In genomic region chr2:207632575-207633492, GRCh38 we compare ENCODE assay signal across 9 cellular contexts. TPM values are rescaled to one million over a fixed set of nuclear protein-coding genes. Genes with fewer than 3 reads are reported as not detected.
A peak's percentile ranks its signal among the peaks of the same experiment; 100 is the strongest.
DNase-seq lines count a peak whose midpoint lies in the region; ATAC-seq, FAIRE-seq and TF ChIP-seq lines count a peak whose summit lies in the region.
"Had no signal": no experiment of that assay in that cellular context is flagged by ENCODE, and none has a peak within 500 bp of the region (broad histone marks: within the 10 kb centered on the region; RNA-seq: fewer than 3 reads in every experiment).

No MANE protein-coding gene starts in this region.

- peaks cover 0 to 3% of the 10 kb centered on the region in 2 donors for H3K4me1 Mint-ChIP-seq in effector memory CD8-positive, alpha-beta T cell (ENCODE audit: low read depth in 2 of 2)

- H4K91ac ChIP-seq in trophoblast cell (ENCODE audit: low read depth, low read length) = no peak overlapping the region

- FAIRE-seq in GM12878 (lab: Jason Lieb, UNC) = no peak

- no peak for TF ChIP-seq EP300 in GM12878 (IDR thresholded peaks at IDR 0.05; ENCODE audit: borderline replicate concordance in 1 of 2, control insufficient read depth in 1 of 2, low read depth in 2 of 2, low read length in 2 of 2)

- no peak overlapping the region for H3K4me2 ChIP-seq in GM12878 (ENCODE audit: control insufficient read depth, insufficient read depth)
- H3K4me2 ChIP-seq in trophoblast cell (ENCODE audit: low read length) = no peak overlapping the region

- H2BK120ac ChIP-seq in trophoblast cell (ENCODE audit: insufficient read depth, low read length, poor library complexity) = no peak overlapping the region

- CTCF ChIA-PET in GM12878 (lab: Yijun Ruan, JAX) = interaction anchor here (0.6 to 2.1 kb wide), 12 partner anchors 11 to 621 kb away, joined by 3 to 9 read pairs (median 5); no protein-coding TSS in a partner anchor

- H2AK5ac ChIP-seq in trophoblast cell (ENCODE audit: low read length) = no peak overlapping the region

- H3K36me3 ChIP-seq in GM12878 (ENCODE audit: control insufficient read depth in 2 of 2, insufficient read depth in 2 of 2, low read length in 1 of 2) = no peaks in the 10 kb centered on the region
- no peaks in the 10 kb centered on the region for H3K36me3 ChIP-seq in trophoblast cell (ENCODE audit: control insufficient read depth in 1 of 2, insufficient read depth in 2 of 2, low read length in 2 of 2)

- no peak overlapping the region for H3K14ac ChIP-seq in trophoblast cell (ENCODE audit: low read length)

- in situ Hi-C loops in GM12878 (cut with MboI) = no loop called here

- peak; percentile 41 for ATAC-seq in GM19043 (IDR thresholded peaks at IDR 0.05; ENCODE audit: low read depth, unreplicated experiment)
- ATAC-seq in GM12878 = peak; percentile 86
- ATAC-seq in effector memory CD8-positive, alpha-beta T cell (replicated peaks) = no peak
- no peak for ATAC-seq in left ventricle myocardium superior

- no peaks in the 10 kb centered on the region for H3K79me2 ChIP-seq in GM12878 (ENCODE audit: control insufficient read depth, insufficient read depth, low read length)
- no peaks in the 10 kb centered on the region for H3K79me2 ChIP-seq in trophoblast cell (ENCODE audit: control insufficient read depth, insufficient read depth, low read length, poor library complexity)

- H3K18ac ChIP-seq in trophoblast cell (ENCODE audit: low read length) = no peak overlapping the region

- BruUV-seq in GM12878 (replicated peaks; lab: Mats Ljungman, UMichigan) = no TSS peak

- no peak overlapping the region for H3K4me3 ChIP-seq in GM12878
- H3K4me3 ChIP-seq in trophoblast cell (ENCODE audit: low read depth, low read length) = no peak overlapping the region
- H3K4me3 ChIP-seq: testis had no signal

- no peak overlapping the region for H3K23ac ChIP-seq in trophoblast cell (ENCODE audit: low read length)

- DNase-seq in KG1 (lab: John Stamatoyannopoulos, UW) (peak; percentile 53), GM12878 (ENCODE audit: low read depth, low spot score) (no peak), trophoblast cell (peak; percentile 95 to 98), NCI-H510A treated with DMSO at 0.1 percent for 48 hours (lab: John Stamatoyannopoulos, UW) (no peak), NCI-H1417 (lab: John Stamatoyannopoulos, UW) (no peak), left ventricle myocardium superior (no peak)
- no peak for DNase-seq in effector memory CD8-positive, alpha-beta T cell
- DNase-seq: testis had no signal

- RAD21 ChIA-PET in GM12878 (lab: Charles Lee; ENCODE audit: unreplicated experiment) = interaction anchor here (0.8 to 1.8 kb wide), 9 partner anchors 7 to 408 kb away, joined by 3 to 12 read pairs (median 3); partner anchors contain the start of genes CCNYL1 and METTL21A

- H2BK12ac ChIP-seq in trophoblast cell (ENCODE audit: low read length) = no peak overlapping the region

- POLR2A ChIA-PET in GM12878 (lab: Charles Lee) = interaction anchor here (1.2 to 1.3 kb wide), 2 partner anchors 73 to 94 kb away, joined by 3 read pairs; no protein-coding TSS in a partner anchor

- H3K9me3 Mint-ChIP-seq in effector memory CD8-positive, alpha-beta T cell = no peaks in the 10 kb centered on the region

- peaks cover 3% of the 10 kb centered on the region for H3K36me3 Mint-ChIP-seq in effector memory CD8-positive, alpha-beta T cell (ENCODE audit: insufficient read depth)

- intact Hi-C loops in GM12878 (cut with micrococcal nuclease; ENCODE audit: unreplicated experiment) = no loop called here
- intact Hi-C loops in left ventricle myocardium superior (cut with micrococcal nuclease) = no loop called here

- TF ChIP-seq CTCF in GM12878 (IDR thresholded peaks at IDR 0.05 in 2 of 3, conservative IDR thresholded peaks at IDR 0.05 in 1 of 3; ENCODE audit: control insufficient read depth in 2 of 3, extremely low read depth in 1 of 3, insufficient read depth in 1 of 3, low read depth in 3 of 3, low read length in 3 of 3) = no peak

- H4K20me1 ChIP-seq in GM12878 (ENCODE audit: control insufficient read depth, insufficient read depth) = no peaks in the 10 kb centered on the region

- H4K8ac ChIP-seq in trophoblast cell (ENCODE audit: low read depth, low read length) = no peak overlapping the region

- H2AFZ ChIP-seq in GM12878 (ENCODE audit: control insufficient read depth, low read depth, low read length) = no peak overlapping the region
- no peak overlapping the region for H2AFZ ChIP-seq in trophoblast cell (ENCODE audit: insufficient read depth, low read length, poor library complexity)

- H3K27me3 Mint-ChIP-seq in effector memory CD8-positive, alpha-beta T cell = no peaks in the 10 kb centered on the region

- 96% methylated on average over 8 of the region's 8 CpGs for WGBS in GM12878 (ENCODE audit: insufficient coverage, insufficient replicate concordance, low lambda C conversion rate, missing lambda C conversion rate)
- WGBS in trophoblast cell (ENCODE audit: extremely low coverage, insufficient coverage, insufficient read length) = no CpG with 5 or more reads among the region's 8 CpGs

- no peak overlapping the region for H4K12ac ChIP-seq in trophoblast cell (ENCODE audit: low read depth, low read length)

- H3K27ac ChIP-seq in GM12878 (ENCODE audit: control insufficient read depth, insufficient read depth) = no peak overlapping the region
- H3K27ac ChIP-seq in trophoblast cell (ENCODE audit: low read depth, low read length) = peak overlapping the region; percentile 30
- H3K27ac ChIP-seq: testis had no signal

- H3K4ac ChIP-seq in trophoblast cell (ENCODE audit: low read depth, low read length) = no peak overlapping the region

- H3K9ac ChIP-seq in GM12878 (ENCODE audit: control insufficient read depth, insufficient read depth, low read length) = no peak overlapping the region
- no peak overlapping the region for H3K9ac ChIP-seq in trophoblast cell (ENCODE audit: low read length)

- no peak for TF ChIP-seq RAD21 in GM12878 (IDR thresholded peaks at IDR 0.05; ENCODE audit: insufficient read depth, low read depth, low read length)

- TF ChIP-seq POLR2A in GM12878 (IDR thresholded peaks at IDR 0.05; ENCODE audit: low read depth, low read length) = no peak

- peak overlapping the region in 1 of 2 donors; percentile 44 for H3K27ac Mint-ChIP-seq in effector memory CD8-positive, alpha-beta T cell

- H3K9me3 ChIP-seq in GM12878 (replicated peaks; ENCODE audit: control insufficient read depth, insufficient read depth, low read length) (no peaks in the 10 kb centered on the region), trophoblast cell (ENCODE audit: insufficient read depth, low read depth, low read length) (no peaks in the 10 kb centered on the region)
- H3K9me3 ChIP-seq: testis had no signal

- SMC1A ChIA-PET in GM12878 (lab: Charles Lee; ENCODE audit: uncharacterized antibody, unreplicated experiment) = interaction anchor here (0.6 to 2.3 kb wide), 17 partner anchors 25 to 639 kb away, joined by 3 to 7 read pairs (median 3); partner anchors contain the start of gene CCNYL1

- no peaks in the 10 kb centered on the region for H3K27me3 ChIP-seq in GM12878 (replicated peaks in 1 of 2; ENCODE audit: control insufficient read depth in 2 of 2, insufficient read depth in 2 of 2, low read length in 1 of 2)
- no peaks in the 10 kb centered on the region for H3K27me3 ChIP-seq in trophoblast cell (ENCODE audit: insufficient read depth, low read length)
- H3K27me3 ChIP-seq: testis had no signal

- no peaks in the 10 kb centered on the region for H3K4me1 ChIP-seq in GM12878 (ENCODE audit: control insufficient read depth, insufficient read depth, low read length)
- peaks cover 5 to 10% of the 10 kb centered on the region in 2 experiments for H3K4me1 ChIP-seq in trophoblast cell (ENCODE audit: control insufficient read depth in 1 of 2, insufficient read depth in 2 of 2, low read length in 2 of 2)
- H3K4me1 ChIP-seq: testis had no signal

- no peak overlapping the region for H3K4me3 Mint-ChIP-seq in effector memory CD8-positive, alpha-beta T cell

- H3K79me1 ChIP-seq in trophoblast cell (ENCODE audit: low read length) = no peaks in the 10 kb centered on the region

- no peak overlapping the region for H2BK5ac ChIP-seq in trophoblast cell (ENCODE audit: low read depth, low read length, poor library complexity)

TF ChIP-seq in GM12878, 131 proteins besides CTCF, POLR2A, EP300 and RAD21:
- TF ChIP-seq EED (IDR thresholded peaks at IDR 0.05; ENCODE audit: low read depth) (no peak), SPI1 (IDR thresholded peaks at IDR 0.05; ENCODE audit: borderline replicate concordance, insufficient read depth, low read depth, low read length) (peak; percentile 33; the same call in 1 of the 2 replicates), TAF1 (IDR thresholded peaks at IDR 0.05; ENCODE audit: borderline replicate concordance, low read depth, low read length) (no peak), IRF4 (IDR thresholded peaks at IDR 0.05; ENCODE audit: low read depth, low read length) (no peak), STAT1 (conservative IDR thresholded peaks at IDR 0.05) (no peak), YBX1 (IDR thresholded peaks at IDR 0.05) (no peak), MTA2 (IDR thresholded peaks at IDR 0.05; ENCODE audit: low read depth) (no peak)
TF ChIP-seq in GM12878: peak in this region for 1.

RNA-seq across cellular contexts. Expression of gene METTL21A, which starts 7.6 kb away (rescaled TPM):
- 48.2 and 50.3 TPM in 2 replicates for total RNA-seq in GM12878 (2013; cell fraction: nucleolus; rRNA removed)
- total RNA-seq in GM12878 (2014; rRNA removed) = 25.6 and 42.9 TPM in 2 replicates
- total RNA-seq in GM12878 (2014; rRNA removed; fragmentation: Illumina TruSeq; extraction: Trizol) = 31.3 and 32.8 TPM in 2 replicates
- 20.2 and 22.6 TPM in 2 replicates for total RNA-seq in GM12878 (2021)
- 11.0 TPM for polyA plus RNA-seq in GM12878 (2011; ENCODE audit: low read depth)
- polyA plus RNA-seq in GM12878 (2011; rRNA removed) = 32.8 and 43.6 TPM in 2 replicates
- 25.3 and 28.3 TPM in 2 replicates for polyA plus RNA-seq in GM12878 (2011; cell fraction: cytosol; rRNA removed)
- polyA plus RNA-seq in GM12878 (2011; cell fraction: nucleus; rRNA removed) = 10.3 and 14.0 TPM in 2 replicates
- polyA plus RNA-seq in GM12878 (2012) = 14.5 and 18.4 TPM in 2 replicates
- 24.0 and 26.0 TPM in 2 replicates for polyA plus RNA-seq in GM12878 (2014; fragmentation: Illumina TruSeq; extraction: Trizol)
- polyA plus RNA-seq in GM12878 (2014; fragmentation: Nextera tagmentation; extraction: Ambion mirVana) = 10 to 100 TPM in 1 of 2 experiments, 1 to 10 TPM in 1; 6.8 to 13.9 TPM
- 29.5 and 34.1 TPM in 2 replicates for polyA plus RNA-seq in GM12878 (2014; rRNA removed)
- polyA plus RNA-seq in GM12878 (2016; fragmentation: Nextera tagmentation; extraction: Ambion mirVana) = 10 to 100 TPM; 39.1 to 41.7 TPM
- 15.4 and 17.0 TPM in 2 replicates for polyA minus RNA-seq in GM12878 (2011; rRNA and poly(A)+ RNA removed)
- polyA minus RNA-seq in GM12878 (2011; cell fraction: cytosol; rRNA and poly(A)+ RNA removed) = 7.4 and 8.4 TPM in 2 replicates
- polyA minus RNA-seq in GM12878 (2011; cell fraction: nucleus; rRNA and poly(A)+ RNA removed) = 7.6 and 13.5 TPM in 2 replicates
- 15.3 and 15.7 TPM in 2 replicates for polyA plus RNA-seq in trophoblast cell (2013)
- total RNA-seq in left ventricle myocardium superior = 21.9 TPM

Comparison
In these comparisons a context has a peak if more than half of its experiments do, and no peak if none do; other contexts are left out.
1. ATAC-seq: peak in GM19043 (single experiment) and GM12878 (single experiment); none in effector memory CD8-positive, alpha-beta T cell (single experiment) and left ventricle myocardium superior (single experiment).
2. DNase-seq: peak in KG1 (single experiment) and trophoblast cell (2 of 2); none in GM12878 (single experiment), effector memory CD8-positive, alpha-beta T cell (0 of 3), NCI-H510A treated with DMSO at 0.1 percent for 48 hours (single experiment), NCI-H1417 (0 of 3) and left ventricle myocardium superior (single experiment).